8 cellular contexts compared by ENCODE assay signal in genomic region chr17:38877130-38877851, GRCh38. TPM values are rescaled to one million over a fixed set of nuclear protein-coding genes. Genes with fewer than 3 reads are reported as not detected.
DNase-seq lines count a peak whose midpoint lies in the region; ATAC-seq and TF ChIP-seq lines count a peak whose summit lies in the region.

No MANE protein-coding gene starts in this region.

- TF ChIP-seq CTCF in Peyer's patch (IDR thresholded peaks at IDR 0.05), result no peak
- no peak for TF ChIP-seq CTCF in endodermal cell (conservative IDR thresholded peaks at IDR 0.05)

- WGBS in endodermal cell (ENCODE audit: insufficient coverage in 1 of 2, insufficient read length in 1 of 2), 2 experiments, result 83 to 100% methylated on average over 1 to 7 of the region's 7 CpGs

- H3K36me3 Mint-ChIP-seq in endodermal cell (ENCODE audit: low read depth), result peaks cover 32% of the 10 kb centered on the region

- no peaks in the 10 kb centered on the region for H3K27me3 ChIP-seq in Peyer's patch
- no peaks in the 10 kb centered on the region for H3K27me3 ChIP-seq in endodermal cell (ENCODE audit: control insufficient read depth, insufficient read depth, low read length, poor library complexity, severe bottlenecking)
- no peaks in the 10 kb centered on the region for H3K27me3 ChIP-seq in SJCRH30

- H3K27ac ChIP-seq in Peyer's patch (peak overlapping the region; percentile 39 to 68 (median 59)), endodermal cell (ENCODE audit: low read depth, low read length) (no peak overlapping the region), SJCRH30 (no peak overlapping the region)

- H3K27ac Mint-ChIP-seq in endodermal cell, result peak overlapping the region; percentile 68

- no peaks in the 10 kb centered on the region for H3K27me3 Mint-ChIP-seq in endodermal cell (ENCODE audit: insufficient read depth)

- H3K4me3 Mint-ChIP-seq in endodermal cell, result no peak overlapping the region

- H3K9me3 Mint-ChIP-seq in endodermal cell, result no peaks in the 10 kb centered on the region

- DNase-seq in NCI-H2227 (lab: John Stamatoyannopoulos, UW; ENCODE audit: unreplicated experiment) (peak; percentile 34), NCI-H2227 treated with DMSO at 0.1 percent for 48 hours (lab: John Stamatoyannopoulos, UW) (no peak), Peyer's patch (peak in 2 of 3 donors; percentile 80 to 83), endodermal cell (peak; percentile 69), erythroblast (lab: John Stamatoyannopoulos, UW) (no peak), activated gamma-delta T cell (lab: John Stamatoyannopoulos, UW) (no peak), SJCRH30 (no peak)
- DNase-seq in stimulated activated naive CD8-positive, alpha-beta T cell treated with anti-CD3 and anti-CD28 coated beads, Interleukin-15, Interleukin-2, amounts not matched to agents 100 U/mL and 50 U/mL, for 24 hours, result no peak

- TF ChIP-seq POLR2A in Peyer's patch (IDR thresholded peaks at IDR 0.05) (no peak), erythroblast (IDR thresholded peaks at IDR 0.05; ENCODE audit: low read length) (no peak)

- H3K36me3 ChIP-seq in Peyer's patch (peaks cover 0 to 53% (median 0%) of the 10 kb centered on the region in 3 donors), endodermal cell (ENCODE audit: control insufficient read depth, insufficient read depth, low read length) (peaks cover 76% of the 10 kb centered on the region), SJCRH30 (0 out of 2 replicates have a peak, but pooled peaks cover 5% of the 10 kb centered on the region)

- H3K4me3 ChIP-seq in Peyer's patch (peak overlapping the region in 1 of 4 donors; percentile 3), endodermal cell (ENCODE audit: low read length) (no peak overlapping the region), SJCRH30 (no peak overlapping the region)

- no peak overlapping the region for H3K9ac ChIP-seq in endodermal cell (ENCODE audit: extremely low read depth, low read length, poor library complexity, severe bottlenecking)

- peaks cover 54% of the 10 kb centered on the region for H3K4me1 Mint-ChIP-seq in endodermal cell

- H3K4me1 ChIP-seq in Peyer's patch (peaks cover 12 to 95% (median 65%) of the 10 kb centered on the region in 4 donors), endodermal cell (ENCODE audit: control insufficient read depth, insufficient read depth, low read length) (peaks cover 21% of the 10 kb centered on the region), SJCRH30 (peaks cover 28% of the 10 kb centered on the region)

- H3K9me3 ChIP-seq in Peyer's patch (no peaks in the 10 kb centered on the region), endodermal cell (ENCODE audit: control insufficient read depth, low read length) (no peaks in the 10 kb centered on the region), SJCRH30 (replicated peaks) (no peaks in the 10 kb centered on the region)

- peak; percentile 45 for ATAC-seq in stimulated activated naive CD8-positive, alpha-beta T cell treated with anti-CD3 and anti-CD28 coated beads, Interleukin-15, Interleukin-2, amounts not matched to agents 100 U/mL and 50 U/mL, for 24 hours

RNA-seq across cellular contexts. Expression of gene LASP1, which starts 7.4 kb away (rescaled TPM):
- total RNA-seq in Peyer's patch (100 to 1,000 TPM; 166 to 654 (median 590) TPM), endodermal cell (100 to 1,000 TPM; 168 to 177 TPM)
- 102 TPM for polyA plus RNA-seq in endodermal cell (2013, experiment 1 of 2)
- 102 TPM for polyA plus RNA-seq in endodermal cell (2013, experiment 2 of 2)
- 36.7 and 38.8 TPM in 2 replicates for total RNA-seq in SJCRH30 (2014; rRNA removed; shearing (Covaris generic))

RNA-seq across cellular contexts. Expression of gene RPL23, which starts 23.8 kb away (rescaled TPM):
- 1,000 to 10,000 TPM in 1 of 4 donors, 100 to 1,000 TPM in 3; 347 to 1,233 (median 540) TPM for total RNA-seq in Peyer's patch
- 1,000 to 10,000 TPM; 1,194 to 1,262 TPM for total RNA-seq in endodermal cell
- 2,291 TPM for polyA plus RNA-seq in endodermal cell (2013, experiment 1 of 2)
- polyA plus RNA-seq in endodermal cell (2013, experiment 2 of 2), result 2,039 TPM
- 2,556 and 2,769 TPM in 2 replicates for total RNA-seq in SJCRH30 (2014; rRNA removed; shearing (Covaris generic))

RNA-seq across cellular contexts. Expression of gene CWC25, which starts 52.2 kb away (rescaled TPM):
- total RNA-seq in Peyer's patch (100 to 1,000 TPM in 1 of 4 donors, 10 to 100 TPM in 3; 49.4 to 106 (median 56.5) TPM), endodermal cell (10 to 100 TPM; 14.6 to 15.0 TPM)
- 17.2 TPM for polyA plus RNA-seq in endodermal cell (2013, experiment 1 of 2)
- 16.7 TPM for polyA plus RNA-seq in endodermal cell (2013, experiment 2 of 2)
- 10.6 and 12.3 TPM in 2 replicates for total RNA-seq in SJCRH30 (2014; rRNA removed; shearing (Covaris generic))

Comparison
In these comparisons a context has a peak if more than half of its experiments do, and no peak if none do; other contexts are left out.
1. DNase-seq: peak in NCI-H2227 (single experiment), Peyer's patch (2 of 3) and endodermal cell (single experiment); none in NCI-H2227 treated with DMSO at 0.1 percent for 48 hours (single experiment), stimulated activated naive CD8-positive, alpha-beta T cell treated with anti-CD3 and anti-CD28 coated beads, Interleukin-15, Interleukin-2, amounts not matched to agents 100 U/mL and 50 U/mL, for 24 hours (single experiment), erythroblast (0 of 2), activated gamma-delta T cell (single experiment) and SJCRH30 (0 of 2).
2. H3K27ac ChIP-seq: peak in Peyer's patch (4 of 4); none in endodermal cell (single experiment) and SJCRH30 (single experiment).